In genomic region chr14:53696217-53696965, GRCh38 we compare ENCODE assay signal across 26 cellular contexts.
A peak's percentile ranks its signal among the peaks of the same experiment; 100 is the strongest.
DNase-seq lines count a peak whose midpoint lies in the region; ATAC-seq, FAIRE-seq and TF ChIP-seq lines count a peak whose summit lies in the region.
"Had no signal": no experiment of that assay in that cellular context is flagged by ENCODE, and none has a peak within 500 bp of the region (broad histone marks: within the 10 kb centered on the region; RNA-seq: fewer than 3 reads in every experiment).

No MANE protein-coding gene starts in this region.

- intact Hi-C loops in endothelial cell of umbilical vein (cut with micrococcal nuclease), result no loop called here
- intact Hi-C loops in testis (cut with DNase I; ENCODE audit: low total_unique reads), result no loop called here
- intact Hi-C loops in CD14-positive monocyte (cut with micrococcal nuclease), result no loop called here

- H2AFZ ChIP-seq in OCI-LY3 (ENCODE audit: low read depth, low read length) (no peak overlapping the region), endothelial cell of umbilical vein (ENCODE audit: low read depth, low read length) (no peak overlapping the region)

- H3K79me2 ChIP-seq in OCI-LY3 (ENCODE audit: low read length) (no peaks in the 10 kb centered on the region), endothelial cell of umbilical vein (ENCODE audit: control insufficient read depth, insufficient read depth, low read length) (no peaks in the 10 kb centered on the region)

- dilution Hi-C loops in endothelial cell of umbilical vein (cut with MboI; ENCODE audit: extremely low pct_ligation_motif_present, low sequenced_read_pairs), result no loop called here

- CTCF ChIA-PET in endothelial cell of umbilical vein (lab: Charles Lee), result interaction anchor here (0.9 kb wide), 2 partner anchors 76 to 156 kb away, joined by 3 read pairs; no protein-coding TSS in a partner anchor

- 87 to 98% methylated on average over 3 of the region's 3 CpGs for WGBS in testis, 2 donors

- no peaks in the 10 kb centered on the region for H3K9me3 ChIP-seq in OCI-LY3 (ENCODE audit: insufficient read depth, low read length)
- no peaks in the 10 kb centered on the region for H3K9me3 ChIP-seq in endothelial cell of umbilical vein (replicated peaks; ENCODE audit: control insufficient read depth, insufficient read depth, low read length)
- H3K9me3 ChIP-seq in testis, result no peaks in the 10 kb centered on the region
- H3K9me3 ChIP-seq: body of pancreas, HAP-1, heart left ventricle, prostate gland had no signal

- peak overlapping the region in 1 of 7 donors; percentile 12 for H3K27ac Mint-ChIP-seq in CD14-positive monocyte
- H3K27ac Mint-ChIP-seq: activated CD4-positive, alpha-beta memory T cell treated with anti-CD3 and anti-CD28 coated beads for 36 hours; B cell had no signal

- ATAC-seq in omental fat pad (ENCODE audit: low FRiP score), result peak; percentile 51
- ATAC-seq: body of pancreas, heart left ventricle had no signal

- H3K9ac ChIP-seq in OCI-LY3 (ENCODE audit: low read length) (no peak overlapping the region), endothelial cell of umbilical vein (replicated peaks; ENCODE audit: extremely low read depth, insufficient read depth, low read length) (no peak overlapping the region)

- TF ChIP-seq POLR2A in endothelial cell of umbilical vein (IDR thresholded peaks at IDR 0.05; ENCODE audit: low read depth, low read length) (no peak), testis (IDR thresholded peaks at IDR 0.05) (no peak)

- 0 out of 2 replicates have a peak overlapping the region, but pooled peaks have one; percentile 4 for H3K4me2 ChIP-seq in OCI-LY3 (ENCODE audit: low read length)
- H3K4me2 ChIP-seq in endothelial cell of umbilical vein (ENCODE audit: insufficient read depth, low read length), result no peak overlapping the region

- no peaks in the 10 kb centered on the region for H3K9me1 ChIP-seq in endothelial cell of umbilical vein (replicated peaks; ENCODE audit: control insufficient read depth, extremely low read depth, insufficient read depth, low read length)

- FAIRE-seq in endothelial cell of umbilical vein (lab: Jason Lieb, UNC), result no peak
- FAIRE-seq: D721Med, islet of Langerhans, RCC 7860 had no signal

- TF ChIP-seq CTCF in OCI-LY3 (IDR thresholded peaks at IDR 0.05; ENCODE audit: low read depth, low read length) (no peak), endothelial cell of umbilical vein (IDR thresholded peaks at IDR 0.05; ENCODE audit: extremely low read depth in 1 of 2, insufficient read depth in 1 of 2, low read depth in 1 of 2, low read length in 2 of 2) (no peak), omental fat pad (IDR thresholded peaks at IDR 0.05) (no peak), testis (IDR thresholded peaks at IDR 0.05) (no peak), CD14-positive monocyte (IDR thresholded peaks at IDR 0.05) (no peak)

- H3K27me3 Mint-ChIP-seq in CD14-positive monocyte (ENCODE audit: low read depth in 3 of 3), result no peaks in the 10 kb centered on the region
- H3K27me3 Mint-ChIP-seq: activated CD4-positive, alpha-beta memory T cell treated with anti-CD3 and anti-CD28 coated beads for 36 hours had no signal

- H3K36me3 ChIP-seq in OCI-LY3 (replicated peaks; ENCODE audit: low read depth, low read length) (no peaks in the 10 kb centered on the region), endothelial cell of umbilical vein (ENCODE audit: control insufficient read depth in 2 of 2, extremely low read depth in 1 of 2, insufficient read depth in 2 of 2, low read length in 2 of 2) (no peaks in the 10 kb centered on the region), testis (ENCODE audit: low read depth, missing control alignments) (no peaks in the 10 kb centered on the region)
- H3K36me3 ChIP-seq: HAP-1, heart left ventricle, prostate gland, spleen had no signal

- POLR2A ChIA-PET in endothelial cell of umbilical vein (lab: Charles Lee), result no interaction called here

- H3K4me1 ChIP-seq in OCI-LY3 (ENCODE audit: low read length) (peaks cover 13% of the 10 kb centered on the region), endothelial cell of umbilical vein (ENCODE audit: control insufficient read depth, extremely low read depth, insufficient read depth, low read length) (no peaks in the 10 kb centered on the region), testis (no peaks in the 10 kb centered on the region)
- H3K4me1 ChIP-seq: body of pancreas, HAP-1, heart left ventricle, prostate gland, spleen had no signal

- H4K20me1 ChIP-seq in OCI-LY3 (ENCODE audit: insufficient read depth, low read length) (no peaks in the 10 kb centered on the region), endothelial cell of umbilical vein (replicated peaks; ENCODE audit: control insufficient read depth, extremely low read depth, insufficient read depth, low read length) (no peaks in the 10 kb centered on the region)

- H3K4me3 Mint-ChIP-seq in CD14-positive monocyte, result no peak overlapping the region
- H3K4me3 Mint-ChIP-seq: activated CD4-positive, alpha-beta memory T cell treated with anti-CD3 and anti-CD28 coated beads for 36 hours; B cell had no signal

- no peaks in the 10 kb centered on the region for H3K36me3 Mint-ChIP-seq in CD14-positive monocyte

- H3K27me3 ChIP-seq in OCI-LY3 (ENCODE audit: low read depth, low read length), result no peaks in the 10 kb centered on the region
- H3K27me3 ChIP-seq in endothelial cell of umbilical vein (ENCODE audit: control insufficient read depth in 2 of 2, insufficient read depth in 2 of 2, low read length in 2 of 2), result no peaks in the 10 kb centered on the region
- H3K27me3 ChIP-seq in testis, result no peaks in the 10 kb centered on the region
- H3K27me3 ChIP-seq: body of pancreas, heart left ventricle, spleen had no signal

- H3K9me3 Mint-ChIP-seq in CD14-positive monocyte, result peaks cover 0 to 7% (median 4%) of the 10 kb centered on the region in 7 donors

- no TSS peak for BruUV-seq in endothelial cell of umbilical vein (replicated peaks; lab: Mats Ljungman, UMichigan)

- H3K4me3 ChIP-seq in OCI-LY3 (ENCODE audit: low read length), result no peak overlapping the region
- H3K4me3 ChIP-seq in endothelial cell of umbilical vein (replicated peaks in 1 of 3; ENCODE audit: insufficient read depth in 1 of 3, low read depth in 1 of 3, low read length in 3 of 3), result no peak overlapping the region
- H3K4me3 ChIP-seq in testis, result no peak overlapping the region
- H3K4me3 ChIP-seq: body of pancreas, HAP-1, heart left ventricle, prostate gland, spleen had no signal

- DNase-seq in HT-29 (ENCODE audit: low spot score), result peak; percentile 20
- DNase-seq in endothelial cell of umbilical vein (ENCODE audit: low read depth, low spot score), result peak; percentile 23
- no peak for DNase-seq in omental fat pad (ENCODE audit: low spot score)
- no peak for DNase-seq in caudate nucleus (lab: John Stamatoyannopoulos, UW)
- no peak for DNase-seq in testis
- DNase-seq in RKO (ENCODE audit: low spot score), result no peak
- DNase-seq in CD14-positive monocyte (ENCODE audit: low spot score), result no peak
- DNase-seq: activated CD4-positive, alpha-beta memory T cell treated with anti-CD3 and anti-CD28 coated beads for 36 hours; activated naive CD4-positive, alpha-beta T cell treated with anti-CD3 and anti-CD28 coated beads, Interleukin-2, amount 50 U/mL, for 16 hours; activated T-cell treated with anti-CD3 and anti-CD28 coated beads, Interleukin-2, amount 50 U/mL, for 1 hour; body of pancreas; cortex of kidney; heart left ventricle; midbrain; NCI-H1930; NCI-H748 treated with DMSO at 0.1 percent for 48 hours; spleen; SW 1271 had no signal

- H3K27ac ChIP-seq in OCI-LY3 (ENCODE audit: low read length) (no peak overlapping the region), endothelial cell of umbilical vein (ENCODE audit: insufficient read depth, low read depth, low read length) (no peak overlapping the region), caudate nucleus (ENCODE audit: low read depth, low read length) (no peak overlapping the region), testis (no peak overlapping the region)
- H3K27ac ChIP-seq: body of pancreas, epithelial cell of prostate, heart left ventricle, prostate gland, spleen had no signal

- H3K4me1 Mint-ChIP-seq in CD14-positive monocyte, result no peaks in the 10 kb centered on the region
- H3K4me1 Mint-ChIP-seq: B cell had no signal

TF ChIP-seq in endothelial cell of umbilical vein, 7 proteins besides CTCF, POLR2A, EP300 and RAD21:
- no peak for TF ChIP-seq JUN (IDR thresholded peaks at IDR 0.05; ENCODE audit: borderline replicate concordance, insufficient read depth, insufficient read length, low read depth)
- TF ChIP-seq EZH2 (IDR thresholded peaks at IDR 0.05; ENCODE audit: borderline replicate concordance, low read depth, low read length, severe bottlenecking), result no peak
- TF ChIP-seq FOS (IDR thresholded peaks at IDR 0.05; ENCODE audit: borderline replicate concordance, insufficient read depth, low read length), result no peak
- TF ChIP-seq POLR2AphosphoS5 (IDR thresholded peaks at IDR 0.05; ENCODE audit: insufficient read depth, low read depth, low read length), result no peak
- TF ChIP-seq, protein P1, sequence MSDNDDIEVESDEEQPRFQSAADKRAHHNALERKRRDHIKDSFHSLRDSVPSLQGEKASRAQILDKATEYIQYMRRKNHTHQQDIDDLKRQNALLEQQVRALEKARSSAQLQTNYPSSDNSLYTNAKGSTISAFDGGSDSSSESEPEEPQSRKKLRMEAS (IDR thresholded peaks at IDR 0.05; ENCODE audit: insufficient read depth, insufficient read length), result no peak
- TF ChIP-seq GATA2 (IDR thresholded peaks at IDR 0.05; ENCODE audit: insufficient read depth, insufficient read length, low read depth, low read length), result no peak
- no peak for TF ChIP-seq MYC (IDR thresholded peaks at IDR 0.05; ENCODE audit: low read depth, low read length)
TF ChIP-seq in endothelial cell of umbilical vein: peak in this region for 0.

Comparison
In these comparisons a context has a peak if more than half of its experiments do, and no peak if none do; other contexts are left out.
1. DNase-seq: peak in HT-29 (single experiment) and endothelial cell of umbilical vein (single experiment); none in omental fat pad (single experiment), caudate nucleus (0 of 61), testis (single experiment), RKO (single experiment) and CD14-positive monocyte (single experiment).